1 cellular context compared by ENCODE assay signal in genomic region chr9:128455849-128456612, GRCh38.
TF ChIP-seq lines count a peak whose summit lies in the region.

Gene ODF2, plus strand, starts transcription at chr9:128456006. Its CDS starts 86 bp downstream, at chr9:128456092.

TF ChIP-seq in K562, 482 proteins besides CTCF, POLR2A, EP300 and RAD21 (continued from another document and continues in another):
- TF ChIP-seq MAFK (IDR thresholded peaks at IDR 0.05; ENCODE audit: low read length) = no peak
- TF ChIP-seq EWSR1 (IDR thresholded peaks at IDR 0.05; ENCODE audit: borderline replicate concordance, low read depth, partially characterized antibody) = no peak
- TF ChIP-seq ARID4B (CRISPR knock-in tag; IDR thresholded peaks at IDR 0.05) = peak; percentile 97
- no peak for TF ChIP-seq ZNF77 (CRISPR knock-in tag; IDR thresholded peaks at IDR 0.05)
- TF ChIP-seq ETV1 (tag; conservative IDR thresholded peaks at IDR 0.05; ENCODE audit: low read depth) = peak; percentile 86
- TF ChIP-seq GTF3C2 (IDR thresholded peaks at IDR 0.05; ENCODE audit: borderline replicate concordance, extremely low read depth, insufficient read length) = no peak
- TF ChIP-seq ELK1 (CRISPR knock-in tag; IDR thresholded peaks at IDR 0.05) = no peak
- peak; percentile 50 to 52 for TF ChIP-seq NRF1 (conservative IDR thresholded peaks at IDR 0.05 in 1 of 2, IDR thresholded peaks at IDR 0.05 in 1 of 2)
- TF ChIP-seq GTF2A2 (tag; IDR thresholded peaks at IDR 0.05) = no peak
- TF ChIP-seq ZNF133 (CRISPR knock-in tag; IDR thresholded peaks at IDR 0.05) = no peak
- no peak for TF ChIP-seq ZNF197 (CRISPR knock-in tag; IDR thresholded peaks at IDR 0.05; ENCODE audit: low read depth)
- no peak for TF ChIP-seq NELFE (IDR thresholded peaks at IDR 0.05; ENCODE audit: insufficient read depth, insufficient read length)
- TF ChIP-seq TFAM (CRISPR knock-in tag; conservative IDR thresholded peaks at IDR 0.05) = no peak
- peak; percentile 80 for TF ChIP-seq TAF1 (IDR thresholded peaks at IDR 0.05; ENCODE audit: control insufficient read depth, extremely low read depth, insufficient read depth, low read length, severe bottlenecking)
- no peak for TF ChIP-seq ZFP36 (IDR thresholded peaks at IDR 0.05; ENCODE audit: low read depth, low read length, partially characterized antibody)
- peak; percentile 82 for TF ChIP-seq CREB1 (IDR thresholded peaks at IDR 0.05)
- peak; percentile 89 for TF ChIP-seq CREB1 (CRISPR knock-in tag; IDR thresholded peaks at IDR 0.05)
- TF ChIP-seq ARNT (IDR thresholded peaks at IDR 0.05) = no peak
- no peak for TF ChIP-seq ZZZ3 (IDR thresholded peaks at IDR 0.05)
- TF ChIP-seq NCOA1 (IDR thresholded peaks at IDR 0.05; ENCODE audit: low read depth) = no peak
- no peak for TF ChIP-seq SREBF1 (IDR thresholded peaks at IDR 0.05; ENCODE audit: borderline replicate concordance, low read depth, low read length)
- TF ChIP-seq U2AF1 (optimal IDR thresholded peaks at IDR 0.05; ENCODE audit: low read depth, low read length) = no peak
- peak; percentile 87 for TF ChIP-seq GABPB1 (CRISPR knock-in tag; IDR thresholded peaks at IDR 0.05)
- TF ChIP-seq ZNF449 (CRISPR knock-in tag; IDR thresholded peaks at IDR 0.05) = no peak
- no peak for TF ChIP-seq SNIP1 (IDR thresholded peaks at IDR 0.05; ENCODE audit: low read depth)
- TF ChIP-seq ZBTB40 (IDR thresholded peaks at IDR 0.05) = peak; percentile 71
- no peak for TF ChIP-seq ZBTB40 (CRISPR knock-in tag; IDR thresholded peaks at IDR 0.05)
- TF ChIP-seq ZC3H4 (CRISPR knock-in tag; IDR thresholded peaks at IDR 0.05; ENCODE audit: borderline replicate concordance) = no peak
- TF ChIP-seq RERE (CRISPR knock-in tag; IDR thresholded peaks at IDR 0.05; ENCODE audit: borderline replicate concordance) = no peak
- TF ChIP-seq ILK (tag; IDR thresholded peaks at IDR 0.05; ENCODE audit: borderline replicate concordance, low read depth) = no peak
